In the genomic region with DNA sequence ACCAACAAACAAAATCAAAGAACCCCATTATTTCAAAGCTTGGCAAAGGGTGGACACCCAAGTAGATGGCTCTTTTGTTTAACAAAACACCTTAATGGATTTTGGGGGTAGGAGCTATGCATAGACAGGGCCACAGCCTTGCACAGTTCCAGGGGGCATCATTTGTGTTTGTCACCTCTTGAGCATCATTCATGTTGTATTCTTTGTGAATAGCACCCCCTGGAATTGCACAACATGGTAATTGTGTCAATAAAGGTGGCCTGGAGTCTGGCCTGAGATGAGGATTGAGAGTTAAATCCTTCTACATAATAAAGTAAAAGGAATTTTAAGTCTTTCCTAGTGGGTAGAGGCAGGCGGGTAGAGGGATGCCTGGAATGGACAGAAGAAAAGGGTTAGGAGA, we compare ENCODE assay signal across 2 cellular contexts.
TF ChIP-seq lines count a peak whose summit lies in the region.

No MANE protein-coding gene starts in this region.

TF ChIP-seq in IMR-90, 13 proteins besides CTCF, POLR2A, EP300 and RAD21:
- TF ChIP-seq MAFK (IDR thresholded peaks at IDR 0.05; ENCODE audit: low read depth, low read length) = no peak
- TF ChIP-seq CEBPB (IDR thresholded peaks at IDR 0.05; ENCODE audit: low read depth, low read length) = peak; percentile 40; the same call in 1 of the 2 replicates

TF ChIP-seq in K562, 482 proteins besides CTCF, POLR2A, EP300 and RAD21:
- peak; percentile 68 for TF ChIP-seq CEBPB (tag; IDR thresholded peaks at IDR 0.05)
- TF ChIP-seq, protein P1, sequence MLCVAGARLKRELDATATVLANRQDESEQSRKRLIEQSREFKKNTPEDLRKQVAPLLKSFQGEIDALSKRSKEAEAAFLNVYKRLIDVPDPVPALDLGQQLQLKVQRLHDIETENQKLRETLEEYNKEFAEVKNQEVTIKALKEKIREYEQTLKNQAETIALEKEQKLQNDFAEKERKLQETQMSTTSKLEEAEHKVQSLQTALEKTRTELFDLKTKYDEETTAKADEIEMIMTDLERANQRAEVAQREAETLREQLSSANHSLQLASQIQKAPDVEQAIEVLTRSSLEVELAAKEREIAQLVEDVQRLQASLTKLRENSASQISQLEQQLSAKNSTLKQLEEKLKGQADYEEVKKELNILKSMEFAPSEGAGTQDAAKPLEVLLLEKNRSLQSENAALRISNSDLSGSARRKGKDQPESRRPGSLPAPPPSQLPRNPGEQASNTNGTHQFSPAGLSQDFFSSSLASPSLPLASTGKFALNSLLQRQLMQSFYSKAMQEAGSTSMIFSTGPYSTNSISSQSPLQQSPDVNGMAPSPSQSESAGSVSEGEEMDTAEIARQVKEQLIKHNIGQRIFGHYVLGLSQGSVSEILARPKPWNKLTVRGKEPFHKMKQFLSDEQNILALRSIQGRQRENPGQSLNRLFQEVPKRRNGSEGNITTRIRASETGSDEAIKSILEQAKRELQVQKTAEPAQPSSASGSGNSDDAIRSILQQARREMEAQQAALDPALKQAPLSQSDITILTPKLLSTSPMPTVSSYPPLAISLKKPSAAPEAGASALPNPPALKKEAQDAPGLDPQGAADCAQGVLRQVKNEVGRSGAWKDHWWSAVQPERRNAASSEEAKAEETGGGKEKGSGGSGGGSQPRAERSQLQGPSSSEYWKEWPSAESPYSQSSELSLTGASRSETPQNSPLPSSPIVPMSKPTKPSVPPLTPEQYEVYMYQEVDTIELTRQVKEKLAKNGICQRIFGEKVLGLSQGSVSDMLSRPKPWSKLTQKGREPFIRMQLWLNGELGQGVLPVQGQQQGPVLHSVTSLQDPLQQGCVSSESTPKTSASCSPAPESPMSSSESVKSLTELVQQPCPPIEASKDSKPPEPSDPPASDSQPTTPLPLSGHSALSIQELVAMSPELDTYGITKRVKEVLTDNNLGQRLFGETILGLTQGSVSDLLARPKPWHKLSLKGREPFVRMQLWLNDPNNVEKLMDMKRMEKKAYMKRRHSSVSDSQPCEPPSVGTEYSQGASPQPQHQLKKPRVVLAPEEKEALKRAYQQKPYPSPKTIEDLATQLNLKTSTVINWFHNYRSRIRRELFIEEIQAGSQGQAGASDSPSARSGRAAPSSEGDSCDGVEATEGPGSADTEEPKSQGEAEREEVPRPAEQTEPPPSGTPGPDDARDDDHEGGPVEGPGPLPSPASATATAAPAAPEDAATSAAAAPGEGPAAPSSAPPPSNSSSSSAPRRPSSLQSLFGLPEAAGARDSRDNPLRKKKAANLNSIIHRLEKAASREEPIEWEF (CRISPR knock-in tag; IDR thresholded peaks at IDR 0.05) = no peak
- TF ChIP-seq CEBPG (CRISPR knock-in tag; IDR thresholded peaks at IDR 0.05) = no peak
- 0 out of 4 replicates have a peak, but pooled peaks of 1 of the 2 experiments have one; percentile 34 for TF ChIP-seq CEBPG (tag; conservative IDR thresholded peaks at IDR 0.05 in 1 of 2, IDR thresholded peaks at IDR 0.05 in 1 of 2)
